10 cellular contexts compared by ENCODE assay signal in the genomic region with DNA sequence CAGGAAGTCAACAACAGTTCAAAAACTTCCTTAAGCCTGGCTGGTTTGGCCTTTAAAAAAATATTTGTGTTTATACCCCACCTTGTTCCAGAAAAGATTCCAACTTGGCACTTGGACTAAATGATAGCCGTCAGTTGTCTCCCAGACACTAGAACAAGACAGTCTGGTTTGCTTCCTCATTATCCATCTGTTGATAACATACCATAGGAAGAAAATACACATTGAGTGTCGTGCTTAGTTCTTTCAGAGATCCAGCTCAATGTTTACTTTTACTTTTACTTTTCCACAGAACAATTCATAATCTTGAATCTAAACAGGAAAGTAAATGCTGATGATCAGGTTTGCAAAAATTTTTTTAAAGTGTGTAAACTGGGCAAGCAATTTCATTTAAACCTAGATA. TPM values are rescaled to one million over a fixed set of nuclear protein-coding genes. Genes with fewer than 3 reads are reported as not detected.
A peak's percentile ranks its signal among the peaks of the same experiment; 100 is the strongest.
DNase-seq lines count a peak whose midpoint lies in the region; ATAC-seq and TF ChIP-seq lines count a peak whose summit lies in the region.
"Had no signal": no experiment of that assay in that cellular context is flagged by ENCODE, and none has a peak within 500 bp of the region (broad histone marks: within the 10 kb centered on the region; RNA-seq: fewer than 3 reads in every experiment).

No MANE protein-coding gene starts in this region.

- no peaks in the 10 kb centered on the region for H3K9me3 Mint-ChIP-seq in activated CD4-positive, alpha-beta T cell treated with anti-CD3 and anti-CD28 coated beads for 36 hours (ENCODE audit: low read depth)

- CTCF ChIA-PET in activated CD4-positive, alpha-beta T cell treated with anti-CD3 and anti-CD28 coated beads for 36 hours (lab: Charles Lee): interaction anchor here (0.9 to 1.5 kb wide), 6 partner anchors 8 to 307 kb away, joined by 3 to 4 read pairs (median 4); no protein-coding TSS in a partner anchor

- peaks cover 11% of the 10 kb centered on the region for H3K36me3 Mint-ChIP-seq in activated CD4-positive, alpha-beta T cell treated with anti-CD3 and anti-CD28 coated beads for 36 hours (ENCODE audit: low read depth)

- H3K4me1 ChIP-seq in gastrocnemius medialis: peaks cover 19% of the 10 kb centered on the region in 2 donors

- no peaks in the 10 kb centered on the region for H3K27me3 Mint-ChIP-seq in activated CD4-positive, alpha-beta T cell treated with anti-CD3 and anti-CD28 coated beads for 36 hours

- no peak for TF ChIP-seq POLR2A in gastrocnemius medialis (IDR thresholded peaks at IDR 0.05)

- no peak for DNase-seq in activated CD4-positive, alpha-beta T cell treated with anti-CD3 and anti-CD28 coated beads for 36 hours
- no peak for DNase-seq in activated CD4-positive, alpha-beta T cell treated with anti-CD3 and anti-CD28 coated beads for 4 hours
- DNase-seq in RPMI7951 (ENCODE audit: low read depth) (peak; percentile 24), epithelial cell of prostate (ENCODE audit: low read depth, low spot score) (peak; percentile 6), gastrocnemius medialis (no peak), AML-193 (lab: John Stamatoyannopoulos, UW) (no peak), COLO829 (ENCODE audit: low spot score) (no peak), NCI-H187 treated with DMSO at 0.1 percent for 48 hours (lab: John Stamatoyannopoulos, UW) (no peak)
- DNase-seq: Karpas-422 had no signal

- no peak overlapping the region for H3K4me3 ChIP-seq in gastrocnemius medialis
- H3K4me3 ChIP-seq: gastroesophageal sphincter had no signal

- no peaks in the 10 kb centered on the region for H3K27me3 ChIP-seq in gastrocnemius medialis
- H3K27me3 ChIP-seq: gastroesophageal sphincter had no signal

- in situ Hi-C loops in gastrocnemius medialis (cut with MboI; ENCODE audit: low sequenced_read_pairs in 4 of 4): no loop called here

- peak overlapping the region; percentile 83 for H3K27ac ChIP-seq in epithelial cell of prostate
- peak overlapping the region; percentile 64 to 96 (median 92) for H3K27ac ChIP-seq in gastrocnemius medialis

- peak overlapping the region; percentile 47 for H3K27ac Mint-ChIP-seq in activated CD4-positive, alpha-beta T cell treated with anti-CD3 and anti-CD28 coated beads for 36 hours

- TF ChIP-seq CTCF in gastrocnemius medialis (IDR thresholded peaks at IDR 0.05 in 4 of 5, conservative IDR thresholded peaks at IDR 0.05 in 1 of 5): no peak

- H3K4me3 Mint-ChIP-seq in activated CD4-positive, alpha-beta T cell treated with anti-CD3 and anti-CD28 coated beads for 36 hours: no peak overlapping the region

- no peaks in the 10 kb centered on the region for H3K36me3 ChIP-seq in gastrocnemius medialis
- H3K36me3 ChIP-seq: gastroesophageal sphincter had no signal

- peaks cover 36% of the 10 kb centered on the region for H3K4me1 Mint-ChIP-seq in activated CD4-positive, alpha-beta T cell treated with anti-CD3 and anti-CD28 coated beads for 36 hours

- no peaks in the 10 kb centered on the region for H3K9me3 ChIP-seq in gastrocnemius medialis
- H3K9me3 ChIP-seq: gastroesophageal sphincter had no signal

- intact Hi-C loops in activated CD4-positive, alpha-beta T cell treated with anti-CD3 and anti-CD28 coated beads for 36 hours (cut with DNase I, micrococcal nuclease): loop anchor here in 1 of 2 experiments (10.0 kb wide), 1 partner anchor 963 kb away; a partner anchor contains a TSS
- intact Hi-C loops in gastrocnemius medialis (cut with DNase I; ENCODE audit: low total_unique reads): no loop called here

- POLR2A ChIA-PET in activated CD4-positive, alpha-beta T cell treated with anti-CD3 and anti-CD28 coated beads for 36 hours (lab: Charles Lee): no interaction called here

- no peak for ATAC-seq in activated CD4-positive, alpha-beta T cell treated with anti-CD3 and anti-CD28 coated beads for 36 hours
- no peak for ATAC-seq in gastrocnemius medialis
- ATAC-seq: gastroesophageal sphincter had no signal

RNA-seq across cellular contexts. Expression of a gene that starts 2.4 kb away (rescaled TPM):
- 10 to 100 TPM in 1 of 2 experiments, 1 to 10 TPM in 1; 9.0 to 11.7 TPM for total RNA-seq in activated CD4-positive, alpha-beta T cell treated with anti-CD3 and anti-CD28 coated beads for 36 hours
- total RNA-seq in RPMI7951 (2014; rRNA removed; shearing (Covaris generic)): 25.2 and 27.8 TPM in 2 replicates
- total RNA-seq in gastrocnemius medialis: 10 to 100 TPM in 2 of 4 donors, 1 to 10 TPM in 2; 7.9 to 12.4 (median 9.8) TPM

Comparison
In these comparisons a context has a peak if more than half of its experiments do, and no peak if none do; other contexts are left out.
1. DNase-seq: peak in RPMI7951 (single experiment) and epithelial cell of prostate (single experiment); none in activated CD4-positive, alpha-beta T cell treated with anti-CD3 and anti-CD28 coated beads for 36 hours (single experiment), activated CD4-positive, alpha-beta T cell treated with anti-CD3 and anti-CD28 coated beads for 4 hours (0 of 2), gastrocnemius medialis (0 of 2), AML-193 (0 of 2), COLO829 (single experiment) and NCI-H187 treated with DMSO at 0.1 percent for 48 hours (single experiment).